In genomic region chr19:10173527-10173926, GRCh38 we compare ENCODE assay signal across 16 cellular contexts. TPM values are rescaled to one million over a fixed set of nuclear protein-coding genes. Genes with fewer than 3 reads are reported as not detected.
A peak's percentile ranks its signal among the peaks of the same experiment; 100 is the strongest.
DNase-seq lines count a peak whose midpoint lies in the region; ATAC-seq and TF ChIP-seq lines count a peak whose summit lies in the region.
"Had no signal": no experiment of that assay in that cellular context is flagged by ENCODE, and none has a peak within 500 bp of the region (broad histone marks: within the 10 kb centered on the region; RNA-seq: fewer than 3 reads in every experiment).

No MANE protein-coding gene starts in this region.

- peaks cover 65% of the 10 kb centered on the region for H3K36me3 Mint-ChIP-seq in activated CD4-positive, alpha-beta T cell treated with anti-CD3 and anti-CD28 coated beads, Interleukin-2, amount 10 ng/mL, durations not matched to agents 24 days and 14 days (ENCODE audit: low read depth)

- no peak overlapping the region for H2BK12ac ChIP-seq in mesenchymal stem cell (ENCODE audit: low read length in 2 of 2)

- H3K4me2 ChIP-seq in mesenchymal stem cell (ENCODE audit: low read length, poor library complexity, severe bottlenecking): no peak overlapping the region

- no peak overlapping the region for H3K27ac ChIP-seq in mesenchymal stem cell (ENCODE audit: low read length, poor library complexity, severe bottlenecking)
- H3K27ac ChIP-seq: stomach, vagina had no signal

- no peaks in the 10 kb centered on the region for H3K9me3 ChIP-seq in mesenchymal stem cell (ENCODE audit: control insufficient read depth, low read length)
- H3K9me3 ChIP-seq: stomach, vagina had no signal

- H2BK120ac ChIP-seq in mesenchymal stem cell (ENCODE audit: low read depth, low read length): no peak overlapping the region

- no peaks in the 10 kb centered on the region for H3K27me3 Mint-ChIP-seq in activated CD4-positive, alpha-beta T cell treated with anti-CD3 and anti-CD28 coated beads, Interleukin-2, amount 10 ng/mL, durations not matched to agents 24 days and 14 days
- H3K27me3 Mint-ChIP-seq: IgD-negative memory B cell had no signal

- H2AFZ ChIP-seq in mesenchymal stem cell (ENCODE audit: low read depth, low read length): no peak overlapping the region

- H3K36me3 ChIP-seq in mesenchymal stem cell (ENCODE audit: control insufficient read depth in 1 of 2, insufficient read depth in 2 of 2, low read depth in 1 of 2, low read length in 2 of 2): peaks cover 36 to 61% of the 10 kb centered on the region in 2 experiments

- no peak overlapping the region for H3K9ac ChIP-seq in mesenchymal stem cell (ENCODE audit: low read length)

- no peak overlapping the region for H3K18ac ChIP-seq in mesenchymal stem cell (ENCODE audit: low read depth in 1 of 2, low read length in 2 of 2)

- H3K4me3 ChIP-seq in cardiac fibroblast (replicated peaks in 1 of 2; ENCODE audit: low read depth in 2 of 2, low read length in 2 of 2): no peak overlapping the region
- no peak overlapping the region for H3K4me3 ChIP-seq in mesenchymal stem cell (ENCODE audit: insufficient read depth in 1 of 2, low read depth in 1 of 2, low read length in 2 of 2)
- H3K4me3 ChIP-seq: stomach, vagina had no signal

- H3K79me1 ChIP-seq in mesenchymal stem cell (replicated peaks; ENCODE audit: low read length, poor library complexity, severe bottlenecking): peaks cover 20% of the 10 kb centered on the region

- H3K4me3 Mint-ChIP-seq in activated CD4-positive, alpha-beta T cell treated with anti-CD3 and anti-CD28 coated beads, Interleukin-2, amount 10 ng/mL, durations not matched to agents 24 days and 14 days: no peak overlapping the region

- H3K4ac ChIP-seq in mesenchymal stem cell (ENCODE audit: low read depth in 1 of 2, low read length in 2 of 2): no peak overlapping the region

- WGBS in mesenchymal stem cell: 57% methylated on average over 8 of the region's 9 CpGs

- no peak overlapping the region for H2BK5ac ChIP-seq in mesenchymal stem cell (ENCODE audit: low read depth, low read length, poor library complexity, severe bottlenecking)

- H3K27ac Mint-ChIP-seq in activated CD4-positive, alpha-beta T cell treated with anti-CD3 and anti-CD28 coated beads, Interleukin-2, amount 10 ng/mL, durations not matched to agents 24 days and 14 days: peak overlapping the region; percentile 1
- H3K27ac Mint-ChIP-seq: IgD-negative memory B cell had no signal

- no peak overlapping the region for H4K8ac ChIP-seq in mesenchymal stem cell (ENCODE audit: low read length)

- H3K14ac ChIP-seq in mesenchymal stem cell (ENCODE audit: low read length in 2 of 2): no peak overlapping the region

- no peaks in the 10 kb centered on the region for H3K9me3 Mint-ChIP-seq in activated CD4-positive, alpha-beta T cell treated with anti-CD3 and anti-CD28 coated beads, Interleukin-2, amount 10 ng/mL, durations not matched to agents 24 days and 14 days
- H3K9me3 Mint-ChIP-seq: IgD-negative memory B cell had no signal

- H2AK5ac ChIP-seq in mesenchymal stem cell (ENCODE audit: low read length, severe bottlenecking): no peak overlapping the region

- H3K27me3 ChIP-seq in mesenchymal stem cell (ENCODE audit: control insufficient read depth in 1 of 2, insufficient read depth in 1 of 2, low read length in 2 of 2): no peaks in the 10 kb centered on the region
- H3K27me3 ChIP-seq: stomach, vagina had no signal

- DNase-seq in activated CD4-positive, alpha-beta T cell treated with anti-CD3 and anti-CD28 coated beads, Interleukin-2, amount 10 ng/mL, durations not matched to agents 24 days and 14 days: no peak
- DNase-seq in activated CD4-positive, alpha-beta T cell treated with anti-CD3 and anti-CD28 coated beads for 1 hour: no peak
- DNase-seq in MV-4-11 (lab: John Stamatoyannopoulos, UW) (peak; percentile 77), cardiac fibroblast (ENCODE audit: low read depth in 2 of 2) (peak; percentile 41 to 53), mesenchymal stem cell (peak; percentile 12)
- DNase-seq in activated CD8-positive, alpha-beta memory T cell treated with anti-CD3 and anti-CD28 coated beads, Interleukin-2, amount 50 U/mL, for 48 hours: no peak
- DNase-seq in stimulated activated CD4-positive, alpha-beta T cell treated with anti-CD3 and anti-CD28 coated beads, Interleukin-12 subunit alpha, Interleukin-12 subunit beta, amount 100 ng/mL, for 4 hours: no peak
- DNase-seq: ACHN; activated CD4-positive, CD25-positive, alpha-beta regulatory T cell; NCI-H146; NCI-H446 treated with DMSO at 0.1 percent for 48 hours; small intestine; stomach had no signal

- H3K4me1 ChIP-seq in mesenchymal stem cell (ENCODE audit: control insufficient read depth, insufficient read depth, low read depth, low read length): no peaks in the 10 kb centered on the region
- H3K4me1 ChIP-seq: stomach, vagina had no signal

- peaks cover 7% of the 10 kb centered on the region for H3K4me1 Mint-ChIP-seq in activated CD4-positive, alpha-beta T cell treated with anti-CD3 and anti-CD28 coated beads, Interleukin-2, amount 10 ng/mL, durations not matched to agents 24 days and 14 days

- no peak overlapping the region for H4K91ac ChIP-seq in mesenchymal stem cell (ENCODE audit: low read length)

- TF ChIP-seq CTCF in cardiac fibroblast (IDR thresholded peaks at IDR 0.05; ENCODE audit: low read depth, low read length): no peak

- intact Hi-C loops in activated CD4-positive, alpha-beta T cell treated with anti-CD3 and anti-CD28 coated beads, Interleukin-2, amount 10 ng/mL, durations not matched to agents 24 days and 14 days (cut with micrococcal nuclease): no loop called here

- no peak overlapping the region for H3K23ac ChIP-seq in mesenchymal stem cell (ENCODE audit: low read length in 2 of 2)

- no peak overlapping the region for H2BK15ac ChIP-seq in mesenchymal stem cell (ENCODE audit: low read depth, poor library complexity, severe bottlenecking)

- no peak for ATAC-seq in HG02938 (IDR thresholded peaks at IDR 0.05; ENCODE audit: unreplicated experiment)

RNA-seq across cellular contexts. Expression of gene DNMT1, which starts 21.2 kb away (rescaled TPM):
- 410 and 414 TPM in 2 replicates for total RNA-seq in activated CD4-positive, alpha-beta T cell treated with anti-CD3 and anti-CD28 coated beads, Interleukin-2, amount 10 ng/mL, durations not matched to agents 24 days and 14 days
- 37.1 TPM for polyA plus RNA-seq in mesenchymal stem cell (2013, experiment 1 of 2)
- polyA plus RNA-seq in mesenchymal stem cell (2013, experiment 2 of 2): 34.8 TPM

RNA-seq across cellular contexts. Expression of gene EIF3G, which starts 53.8 kb away (rescaled TPM):
- 335 and 341 TPM in 2 replicates for total RNA-seq in activated CD4-positive, alpha-beta T cell treated with anti-CD3 and anti-CD28 coated beads, Interleukin-2, amount 10 ng/mL, durations not matched to agents 24 days and 14 days
- polyA plus RNA-seq in mesenchymal stem cell (2013, experiment 1 of 2): 167 TPM
- 162 TPM for polyA plus RNA-seq in mesenchymal stem cell (2013, experiment 2 of 2)

RNA-seq across cellular contexts. Expression of gene S1PR2, which starts 57.6 kb away (rescaled TPM):
- total RNA-seq in activated CD4-positive, alpha-beta T cell treated with anti-CD3 and anti-CD28 coated beads, Interleukin-2, amount 10 ng/mL, durations not matched to agents 24 days and 14 days: 14.3 and 14.7 TPM in 2 replicates
- polyA plus RNA-seq in mesenchymal stem cell (2013, experiment 1 of 2): 8.7 TPM
- polyA plus RNA-seq in mesenchymal stem cell (2013, experiment 2 of 2): 8.2 TPM

Comparison
In these comparisons a context has a peak if more than half of its experiments do, and no peak if none do; other contexts are left out.
1. DNase-seq: peak in MV-4-11 (single experiment), cardiac fibroblast (2 of 2) and mesenchymal stem cell (single experiment); none in activated CD4-positive, alpha-beta T cell treated with anti-CD3 and anti-CD28 coated beads, Interleukin-2, amount 10 ng/mL, durations not matched to agents 24 days and 14 days (single experiment), activated CD4-positive, alpha-beta T cell treated with anti-CD3 and anti-CD28 coated beads for 1 hour (single experiment), activated CD8-positive, alpha-beta memory T cell treated with anti-CD3 and anti-CD28 coated beads, Interleukin-2, amount 50 U/mL, for 48 hours (single experiment) and stimulated activated CD4-positive, alpha-beta T cell treated with anti-CD3 and anti-CD28 coated beads, Interleukin-12 subunit alpha, Interleukin-12 subunit beta, amount 100 ng/mL, for 4 hours (single experiment).